Comparison of ENCODE assay signal across 9 cellular contexts in the genomic region with DNA sequence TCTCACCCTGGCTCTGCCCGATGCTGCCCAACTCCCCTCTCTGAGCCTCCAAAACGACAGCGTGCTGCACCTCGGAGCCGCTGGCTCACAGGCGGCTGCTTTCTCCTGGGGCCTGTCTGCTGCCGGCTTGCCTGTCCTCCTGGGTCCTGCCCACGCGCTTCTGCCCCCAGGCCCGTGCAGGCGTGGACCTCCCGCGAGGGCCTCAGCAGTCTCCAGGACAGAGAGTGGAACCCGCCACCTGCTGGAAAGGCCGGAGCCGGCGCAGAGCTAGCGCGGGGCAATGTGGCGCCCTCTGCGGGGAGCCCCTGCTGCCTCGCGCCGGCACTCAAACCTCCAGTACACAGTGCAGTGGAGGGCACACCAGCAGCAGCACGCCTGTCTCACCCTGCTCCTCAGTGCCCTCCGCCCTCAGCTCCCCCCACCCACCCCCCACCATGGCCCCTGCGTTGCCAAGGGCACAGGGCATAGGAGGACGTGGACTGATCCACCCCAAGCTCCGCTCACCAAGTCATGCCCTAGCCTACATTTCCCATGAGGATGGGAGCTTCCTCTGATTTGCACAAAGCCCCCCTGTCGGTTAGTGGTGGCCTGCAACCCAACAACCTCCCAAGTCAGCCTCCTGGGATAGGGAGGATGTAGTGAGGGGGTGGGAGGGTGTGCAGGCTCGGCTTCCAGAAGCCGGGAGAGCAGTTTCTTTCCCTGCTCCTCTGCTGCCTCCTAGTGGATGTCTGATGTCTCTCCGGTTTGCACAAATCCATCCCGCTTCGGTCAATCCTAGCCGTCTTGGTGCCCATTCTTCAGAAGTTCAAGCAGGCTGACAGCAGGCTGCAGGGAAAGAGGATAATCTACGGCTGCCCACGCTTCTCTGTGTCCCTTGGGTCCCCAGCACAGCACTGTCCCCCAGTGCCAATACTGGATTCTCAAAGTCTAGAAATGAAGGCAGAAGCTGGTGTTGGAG. TPM values are rescaled to one million over a fixed set of nuclear protein-coding genes. Genes with fewer than 3 reads are reported as not detected.
DNase-seq lines count a peak whose midpoint lies in the region; ATAC-seq and TF ChIP-seq lines count a peak whose summit lies in the region.
"Had no signal": no experiment of that assay in that cellular context is flagged by ENCODE, and none has a peak within 500 bp of the region (broad histone marks: within the 10 kb centered on the region; RNA-seq: fewer than 3 reads in every experiment).

No MANE protein-coding gene starts in this region.

- intact Hi-C loops in dorsolateral prefrontal cortex (cut with DNase I), result loop anchor here (1.0 to 5.0 kb wide), 4 partner anchors 295 to 723 kb away; no protein-coding TSS in a partner anchor

- H2AFZ ChIP-seq in DND-41 (ENCODE audit: low read depth, low read length), result no peak overlapping the region

- H3K36me3 ChIP-seq in DND-41 (ENCODE audit: insufficient read depth, low read length) (no peaks in the 10 kb centered on the region), liver (ENCODE audit: control insufficient read depth in 4 of 4, insufficient read depth in 3 of 4, low read depth in 1 of 4, low read length in 3 of 4) (no peaks in the 10 kb centered on the region)

- peaks cover 11% of the 10 kb centered on the region for H3K27me3 Mint-ChIP-seq in activated CD4-positive, alpha-beta memory T cell treated with anti-CD3 and anti-CD28 coated beads, Interleukin-2, amount 10 ng/mL, durations not matched to agents 7 days and 5 days

- TF ChIP-seq CTCF in DND-41 (IDR thresholded peaks at IDR 0.05; ENCODE audit: borderline replicate concordance, extremely low read depth, low read length, poor library complexity, severe bottlenecking) (peak; percentile 83), dorsolateral prefrontal cortex (IDR thresholded peaks at IDR 0.05 in 54 of 56, conservative IDR thresholded peaks at IDR 0.05 in 2 of 56; ENCODE audit: low read depth in 1 of 56, partially characterized antibody in 56 of 56) (peak; percentile 24 to 90 (median 74)), liver (IDR thresholded peaks at IDR 0.05; ENCODE audit: low read depth, low read length, missing input control) (peak; percentile 87)

- H3K27ac Mint-ChIP-seq in activated CD4-positive, alpha-beta memory T cell treated with anti-CD3 and anti-CD28 coated beads, Interleukin-2, amount 10 ng/mL, durations not matched to agents 7 days and 5 days, result no peak overlapping the region

- H3K9ac ChIP-seq in DND-41 (ENCODE audit: low read depth, low read length), result no peak overlapping the region
- no peak overlapping the region for H3K9ac ChIP-seq in liver (ENCODE audit: low read depth in 1 of 2, low read length in 2 of 2)

- WGBS in liver, result 8% methylated on average over 38 of the region's 38 CpGs

- TF ChIP-seq RAD21 in liver (IDR thresholded peaks at IDR 0.05), result peak; percentile 89 to 91

- H3K4me2 ChIP-seq in DND-41 (ENCODE audit: insufficient read depth, low read length), result no peak overlapping the region

- POLR2A ChIA-PET in activated CD4-positive, alpha-beta memory T cell treated with anti-CD3 and anti-CD28 coated beads, Interleukin-2, amount 10 ng/mL, durations not matched to agents 7 days and 5 days (lab: Charles Lee), result interaction anchor here (2.2 kb wide), 1 partner anchor 294 kb away, joined by 8 read pairs; no protein-coding TSS in a partner anchor

- no peak overlapping the region for H3K27ac ChIP-seq in DND-41 (ENCODE audit: low read length)
- peak overlapping the region in 13 of 59 donors; percentile 1 to 76 (median 41) for H3K27ac ChIP-seq in dorsolateral prefrontal cortex
- H3K27ac ChIP-seq in liver (ENCODE audit: low read depth in 1 of 2, low read length in 2 of 2), result no peak overlapping the region

- peaks cover 14% of the 10 kb centered on the region for H3K4me1 Mint-ChIP-seq in activated CD4-positive, alpha-beta memory T cell treated with anti-CD3 and anti-CD28 coated beads, Interleukin-2, amount 10 ng/mL, durations not matched to agents 7 days and 5 days

- H3K79me2 ChIP-seq in DND-41 (ENCODE audit: insufficient read depth, low read length), result no peaks in the 10 kb centered on the region

- peak overlapping the region; percentile 19 for H3K4me3 Mint-ChIP-seq in activated CD4-positive, alpha-beta memory T cell treated with anti-CD3 and anti-CD28 coated beads, Interleukin-2, amount 10 ng/mL, durations not matched to agents 7 days and 5 days

- no peak for TF ChIP-seq POLR2A in GM18505 (IDR thresholded peaks at IDR 0.05; ENCODE audit: borderline replicate concordance, extremely low read depth, insufficient read depth, insufficient read length)

- no peaks in the 10 kb centered on the region for H3K36me3 Mint-ChIP-seq in activated CD4-positive, alpha-beta memory T cell treated with anti-CD3 and anti-CD28 coated beads, Interleukin-2, amount 10 ng/mL, durations not matched to agents 7 days and 5 days (ENCODE audit: low read depth)

- H3K9me3 ChIP-seq in DND-41 (ENCODE audit: insufficient read depth, low read length, severe bottlenecking) (no peaks in the 10 kb centered on the region), liver (ENCODE audit: control insufficient read depth in 4 of 4, low read length in 3 of 4) (no peaks in the 10 kb centered on the region)

- DNase-seq in DND-41 (peak; percentile 41), HS-27A (ENCODE audit: low read depth) (peak; percentile 87), NCI-H774 (lab: John Stamatoyannopoulos, UW) (peak; percentile 84), dorsolateral prefrontal cortex (peak; percentile 55 to 82 (median 74))
- DNase-seq in activated CD4-positive, alpha-beta memory T cell treated with anti-CD3 and anti-CD28 coated beads, Interleukin-2, amount 10 ng/mL, durations not matched to agents 7 days and 5 days, result peak; percentile 81
- DNase-seq in stimulated activated CD4-positive, alpha-beta T cell treated with anti-CD3 and anti-CD28 coated beads, Interleukin-4, amount 100 ng/mL, for 4 hours, result peak; percentile 53 to 66

- ATAC-seq in DND-41 (ENCODE audit: insufficient read depth, low read depth) (peak; percentile 64), GM18505 (IDR thresholded peaks at IDR 0.05; ENCODE audit: unreplicated experiment) (no peak)

- no peaks in the 10 kb centered on the region; the same call in none of the 2 replicates for H4K20me1 ChIP-seq in DND-41 (ENCODE audit: insufficient read depth, low read length)

- CTCF ChIA-PET in activated CD4-positive, alpha-beta memory T cell treated with anti-CD3 and anti-CD28 coated beads, Interleukin-2, amount 10 ng/mL, durations not matched to agents 7 days and 5 days (lab: Charles Lee), result interaction anchor here (0.6 to 9.3 kb wide), 52 partner anchors 9 to 1539 kb away, joined by 3 to 318 read pairs (median 4); a partner anchor contains a TSS

- H3K4me1 ChIP-seq in DND-41 (ENCODE audit: insufficient read depth, low read length) (no peaks in the 10 kb centered on the region), liver (ENCODE audit: control insufficient read depth in 4 of 4, insufficient read depth in 4 of 4, low read length in 3 of 4) (peaks cover 0 to 17% (median 9%) of the 10 kb centered on the region in 4 donors)

- H3K27me3 ChIP-seq in DND-41 (ENCODE audit: insufficient read depth, low read length, poor library complexity) (peaks cover 21% of the 10 kb centered on the region), dorsolateral prefrontal cortex (peaks cover 0 to 9% (median 0%) of the 10 kb centered on the region in 45 donors), liver (ENCODE audit: control insufficient read depth in 4 of 4, insufficient read depth in 4 of 4, low read length in 3 of 4) (no peaks in the 10 kb centered on the region)

- no peaks in the 10 kb centered on the region for H3K9me3 Mint-ChIP-seq in activated CD4-positive, alpha-beta memory T cell treated with anti-CD3 and anti-CD28 coated beads, Interleukin-2, amount 10 ng/mL, durations not matched to agents 7 days and 5 days

- H3K4me3 ChIP-seq in DND-41 (ENCODE audit: low read depth in 1 of 2, low read length in 2 of 2) (no peak overlapping the region), dorsolateral prefrontal cortex (peak overlapping the region in 52 of 59 donors; percentile 4 to 58 (median 38)), liver (ENCODE audit: low read depth in 1 of 3, low read length in 3 of 3) (peak overlapping the region in 2 of 3 donors; percentile 26 to 37)

TF ChIP-seq in liver, 16 proteins besides CTCF, POLR2A, EP300 and RAD21 (continues in another document):
- TF ChIP-seq NR2F2 (IDR thresholded peaks at IDR 0.05) (no peak), HNF4G (IDR thresholded peaks at IDR 0.05) (no peak), TAF1 (conservative IDR thresholded peaks at IDR 0.05) (no peak), EGR1 (IDR thresholded peaks at IDR 0.05; ENCODE audit: low read depth in 2 of 2) (peak in 1 of 2 donors; percentile 24), GABPA (IDR thresholded peaks at IDR 0.05 in 1 of 2, conservative IDR thresholded peaks at IDR 0.05 in 1 of 2) (no peak)

RNA-seq across cellular contexts. Expression of a gene that starts 25.2 kb away (rescaled TPM):
- under 1 TPM; 0.33 to 0.65 TPM for total RNA-seq in activated CD4-positive, alpha-beta memory T cell treated with anti-CD3 and anti-CD28 coated beads, Interleukin-2, amount 10 ng/mL, durations not matched to agents 7 days and 5 days
- total RNA-seq in dorsolateral prefrontal cortex (1 to 10 TPM in 10 of 120 experiments, under 1 TPM in 42, not detected in 68; 0.18 to 2.7 (median 0.59) TPM), liver (100 to 1,000 TPM; 128 to 171 TPM)
- polyA plus RNA-seq in liver, result 100 to 1,000 TPM; 225 to 383 TPM

RNA-seq across cellular contexts. Expression of a gene that starts 30.9 kb away (rescaled TPM):
- total RNA-seq in activated CD4-positive, alpha-beta memory T cell treated with anti-CD3 and anti-CD28 coated beads, Interleukin-2, amount 10 ng/mL, durations not matched to agents 7 days and 5 days, result not detected
- total RNA-seq in dorsolateral prefrontal cortex (1 to 10 TPM in 1 of 120 experiments, not detected in 119; 1.7 TPM), liver (not detected)
- under 1 TPM in 1 of 2 donors, not detected in 1; 0.06 TPM for polyA plus RNA-seq in liver
- total RNA-seq: glomerular endothelial cell had no signal

RNA-seq across cellular contexts. Expression of a gene that starts 45.6 kb away (rescaled TPM):
- not detected for total RNA-seq in activated CD4-positive, alpha-beta memory T cell treated with anti-CD3 and anti-CD28 coated beads, Interleukin-2, amount 10 ng/mL, durations not matched to agents 7 days and 5 days
- total RNA-seq in dorsolateral prefrontal cortex (not detected), liver (not detected)
- not detected for polyA plus RNA-seq in liver

Comparison
In these comparisons a context has a peak if more than half of its experiments do, and no peak if none do; other contexts are left out.
1. H3K4me3 ChIP-seq: peak in dorsolateral prefrontal cortex (52 of 59) and liver (2 of 3); none in DND-41 (0 of 2).
2. RNA of a gene that starts 25.2 kb away (total RNA-seq): 128 to 171 TPM in liver; 0.33 to 0.65 TPM in activated CD4-positive, alpha-beta memory T cell treated with anti-CD3 and anti-CD28 coated beads, Interleukin-2, amount 10 ng/mL, durations not matched to agents 7 days and 5 days and 0.18 to 2.7 TPM in dorsolateral prefrontal cortex; every median in the first group is over 10 times any median in the second.
3. Peak in every context shown above with its lines, with median percentiles within 50 percentile points of each other: DNase-seq and CTCF ChIP-seq.